35 cellular contexts compared by ENCODE assay signal in the genomic region with DNA sequence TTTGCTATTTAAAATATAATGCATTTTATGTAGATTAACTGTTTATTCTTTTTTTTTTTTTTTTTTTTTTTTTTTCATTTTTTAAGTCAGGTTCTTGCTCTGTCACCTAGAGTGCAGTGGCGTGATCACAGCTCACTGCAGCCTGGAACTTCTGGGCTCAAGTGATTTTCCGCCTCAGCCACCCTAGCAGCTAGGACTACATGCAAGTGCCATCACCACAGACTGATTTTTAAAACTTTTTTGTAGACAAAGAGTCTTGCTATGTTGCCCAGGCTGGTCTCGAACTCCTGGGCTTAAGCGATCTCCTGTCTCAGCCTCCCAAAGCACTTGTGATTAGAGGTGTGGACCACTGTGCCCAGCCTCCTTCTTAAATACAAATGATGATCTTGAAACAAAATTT.
"Had no signal": no experiment of that assay in that cellular context is flagged by ENCODE, and none has a peak within 500 bp of the region (broad histone marks: within the 10 kb centered on the region; RNA-seq: fewer than 3 reads in every experiment).

No MANE protein-coding gene starts in this region.

- H3K9me3 ChIP-seq: MG63 had no signal

- H3K4me2 ChIP-seq: KMS-11 had no signal

- DNase-seq: Karpas-422, Kasumi-1, KG1, MG63, MM.1S, MV-4-11, NCI-H1048, NCI-H1092, NCI-H1092 treated with DMSO at 0.1 percent for 48 hours, NCI-H1105, NCI-H1105 treated with DMSO at 0.1 percent for 48 hours, NCI-H1417, NCI-H1417 treated with DMSO at 0.1 percent for 48 hours, NCI-H1436, NCI-H1436 treated with DMSO at 0.1 percent for 48 hours, NCI-H146, NCI-H1694, NCI-H1694 treated with DMSO at 0.1 percent for 48 hours, NCI-H187, NCI-H187 treated with DMSO at 0.1 percent for 48 hours, NCI-H1930, NCI-H2029, NCI-H2029 treated with DMSO at 0.1 percent for 48 hours, NCI-H2081, NCI-H2081 treated with DMSO at 0.1 percent for 48 hours, NCI-H2107, NCI-H2171, NCI-H2171 treated with DMSO at 0.1 percent for 48 hours, NCI-H2227 treated with DMSO at 0.1 percent for 48 hours, NCI-H226, NCI-H345, NCI-H446, NCI-H446 treated with DMSO at 0.1 percent for 48 hours, NCI-H510A had no signal

- H3K27me3 ChIP-seq: MG63 had no signal

- H3K27ac ChIP-seq: KMS-11 had no signal

- H3K4me3 ChIP-seq: MG63 had no signal

- H3K36me3 ChIP-seq: MG63 had no signal
